ENCODE assay signal across 3 cellular contexts in genomic region chr4:88422403-88422802, GRCh38.
TF ChIP-seq lines count a peak whose summit lies in the region.

No MANE protein-coding gene starts in this region.

TF ChIP-seq in IMR-90, 13 proteins besides CTCF, POLR2A, EP300 and RAD21:
- TF ChIP-seq SMC3 (IDR thresholded peaks at IDR 0.05; ENCODE audit: low read depth, low read length) (no peak), MAFK (IDR thresholded peaks at IDR 0.05; ENCODE audit: low read depth, low read length) (0 out of 2 replicates have a peak, but pooled peaks have one; percentile 24)

TF ChIP-seq in SK-N-SH, 30 proteins besides CTCF, POLR2A, EP300 and RAD21:
- no peak for TF ChIP-seq MEF2A (IDR thresholded peaks at IDR 0.05; ENCODE audit: borderline replicate concordance, low read depth)
- TF ChIP-seq GATA2 (CRISPR knock-in tag; IDR thresholded peaks at IDR 0.05), result peak; percentile 42; the same call in 1 of the 2 replicates
- no peak for TF ChIP-seq JUND (IDR thresholded peaks at IDR 0.05)

TF ChIP-seq in K562, 482 proteins besides CTCF, POLR2A, EP300 and RAD21:
- no peak for TF ChIP-seq MYC (IDR thresholded peaks at IDR 0.05; ENCODE audit: low read depth, low read length)
- no peak for TF ChIP-seq MYC (CRISPR knock-in tag; IDR thresholded peaks at IDR 0.05; ENCODE audit: borderline replicate concordance, low read depth)
- TF ChIP-seq ZNF316 (IDR thresholded peaks at IDR 0.05), result peak; percentile 14; the same call in 1 of the 2 replicates
- no peak for TF ChIP-seq RBM34 (IDR thresholded peaks at IDR 0.05; ENCODE audit: borderline replicate concordance, insufficient read depth, low read length)
- no peak for TF ChIP-seq PCBP1 (IDR thresholded peaks at IDR 0.05; ENCODE audit: low read depth, low read length, poor library complexity, severe bottlenecking)
TF ChIP-seq in K562: peak in this region for 1.
